17 cellular contexts compared by ENCODE assay signal in genomic region chr17:40501499-40501911, GRCh38. TPM values are rescaled to one million over a fixed set of nuclear protein-coding genes. Genes with fewer than 3 reads are reported as not detected.
A peak's percentile ranks its signal among the peaks of the same experiment; 100 is the strongest.
DNase-seq lines count a peak whose midpoint lies in the region; ATAC-seq, FAIRE-seq and TF ChIP-seq lines count a peak whose summit lies in the region.
"Had no signal": no experiment of that assay in that cellular context is flagged by ENCODE, and none has a peak within 500 bp of the region (broad histone marks: within the 10 kb centered on the region; RNA-seq: fewer than 3 reads in every experiment).

Gene TNS4, minus strand, starts transcription at chr17:40501623. Its CDS starts 5,198 bp downstream, at chr17:40496425.

- TF ChIP-seq CTCF in K562 (IDR thresholded peaks at IDR 0.05 in 2 of 3, conservative IDR thresholded peaks at IDR 0.05 in 1 of 3; ENCODE audit: insufficient read depth in 2 of 3, low read depth in 1 of 3, low read length in 3 of 3) (no peak), lower lobe of right lung (IDR thresholded peaks at IDR 0.05) (no peak), type B pancreatic cell (conservative IDR thresholded peaks at IDR 0.05) (no peak), gastroesophageal sphincter (IDR thresholded peaks at IDR 0.05) (no peak), natural killer cell (IDR thresholded peaks at IDR 0.05) (no peak)

- DNase-seq in activated CD4-positive, alpha-beta T cell treated with anti-CD3 and anti-CD28 coated beads, Interleukin-2, amount 10 ng/mL, durations not matched to agents 24 days and 14 days: peak; percentile 53
- no peak for DNase-seq in activated CD4-positive, alpha-beta T cell treated with anti-CD3 and anti-CD28 coated beads, Interleukin-2, amount 50 U/mL, for 1 hour
- DNase-seq in K562 (ENCODE audit: extremely low read depth in 1 of 4, low spot score in 3 of 4) (peak in 2 of 4 experiments; percentile 42 to 47), lower lobe of right lung (no peak), type B pancreatic cell (ENCODE audit: extremely low spot score, unreplicated experiment) (no peak), natural killer cell (no peak), posterior cingulate gyrus (no peak)
- DNase-seq: ACHN; activated CD8-positive, alpha-beta memory T cell treated with anti-CD3 and anti-CD28 coated beads for 24 hours; activated naive CD4-positive, alpha-beta T cell treated with anti-CD3 and anti-CD28 coated beads, Interleukin-2, amount 50 U/mL, for 16 hours; DMS 273 treated with DMSO at 0.1 percent for 48 hours had no signal

- no peak for ATAC-seq in K562
- ATAC-seq in lower lobe of right lung: peak; percentile 11 to 52
- ATAC-seq in gastroesophageal sphincter: no peak
- no peak for ATAC-seq in natural killer cell
- ATAC-seq: right lobe of liver had no signal

- H3K27ac ChIP-seq in K562 (ENCODE audit: extremely low read depth, low read depth, low read length): no peak within 1 kb of the TSS
- H3K27ac ChIP-seq in lower lobe of right lung: no peak within 1 kb of the TSS
- H3K27ac ChIP-seq in gastroesophageal sphincter: peak within 1 kb of the TSS in 1 of 4 donors; percentile 83

- POLR2A ChIA-PET in K562 (lab: Yijun Ruan, JAX): interaction anchor here (0.6 to 1.6 kb wide), 4 partner anchors 10 to 29 kb away, joined by 3 to 5 read pairs (median 3); no protein-coding TSS in a partner anchor

- H3K4me1 ChIP-seq in K562 (replicated peaks in 1 of 2; ENCODE audit: control insufficient read depth in 2 of 2, insufficient read depth in 2 of 2, low read length in 2 of 2): peaks cover 0 to 8% of the 10 kb centered on the region in 2 experiments; a peak in 2 of 5 replicates
- H3K4me1 ChIP-seq in lower lobe of right lung: peaks cover 29% of the 10 kb centered on the region
- peaks cover 0 to 38% (median 11%) of the 10 kb centered on the region in 3 donors for H3K4me1 ChIP-seq in gastroesophageal sphincter

- TF ChIP-seq POLR2A in K562 (conservative IDR thresholded peaks at IDR 0.05): no peak
- no peak for TF ChIP-seq POLR2A in gastroesophageal sphincter (IDR thresholded peaks at IDR 0.05)

- TF ChIP-seq RAD21 in K562 (CRISPR knock-in tag; conservative IDR thresholded peaks at IDR 0.05 in 1 of 2, IDR thresholded peaks at IDR 0.05 in 1 of 2): no peak

- no peak within 1 kb of the TSS for H3K4me3 Mint-ChIP-seq in activated CD4-positive, alpha-beta T cell treated with anti-CD3 and anti-CD28 coated beads, Interleukin-2, amount 10 ng/mL, durations not matched to agents 24 days and 14 days
- H3K4me3 Mint-ChIP-seq in type B pancreatic cell: peak within 1 kb of the TSS; percentile 17
- no peak within 1 kb of the TSS for H3K4me3 Mint-ChIP-seq in natural killer cell
- H3K4me3 Mint-ChIP-seq: T-helper 1 cell treated with Interleukin-12 subunit alpha and Interleukin-12 subunit beta and Interleukin-4 antibody, amounts not matched to agents 30 μg/mL and 1 μg/mL, for 36 hours had no signal

- in situ Hi-C loops in K562 (cut with MboI): no loop called here

- no peak within 1 kb of the TSS for H3K27ac Mint-ChIP-seq in activated CD4-positive, alpha-beta T cell treated with anti-CD3 and anti-CD28 coated beads, Interleukin-2, amount 10 ng/mL, durations not matched to agents 24 days and 14 days
- H3K27ac Mint-ChIP-seq in type B pancreatic cell (no peak within 1 kb of the TSS), natural killer cell (no peak within 1 kb of the TSS)
- H3K27ac Mint-ChIP-seq: T-helper 1 cell treated with Interleukin-12 subunit alpha and Interleukin-12 subunit beta and Interleukin-4 antibody, amounts not matched to agents 30 μg/mL and 1 μg/mL, for 36 hours had no signal

- FAIRE-seq in K562 (lab: Jason Lieb, UNC): no peak

- H4K20me1 ChIP-seq in K562 (replicated peaks; ENCODE audit: control insufficient read depth, insufficient read depth, low read length): no peaks in the 10 kb centered on the region

- TF ChIP-seq EP300 in K562 (IDR thresholded peaks at IDR 0.05; ENCODE audit: low read length) (no peak), gastroesophageal sphincter (IDR thresholded peaks at IDR 0.05) (no peak)

- H3K9me1 ChIP-seq in K562 (ENCODE audit: control insufficient read depth, insufficient read depth, low read length): peaks cover 4% of the 10 kb centered on the region

- H3K36me3 ChIP-seq in K562 (ENCODE audit: control insufficient read depth, insufficient read depth, low read length): no peaks in the 10 kb centered on the region
- H3K36me3 ChIP-seq in lower lobe of right lung: no peaks in the 10 kb centered on the region
- no peaks in the 10 kb centered on the region for H3K36me3 ChIP-seq in gastroesophageal sphincter
- H3K36me3 ChIP-seq: right lobe of liver had no signal

- no peak within 1 kb of the TSS for H3K4me2 ChIP-seq in K562 (ENCODE audit: insufficient read depth, low read length)

- no peaks in the 10 kb centered on the region for H3K27me3 Mint-ChIP-seq in activated CD4-positive, alpha-beta T cell treated with anti-CD3 and anti-CD28 coated beads, Interleukin-2, amount 10 ng/mL, durations not matched to agents 24 days and 14 days
- H3K27me3 Mint-ChIP-seq in type B pancreatic cell (peaks cover 10% of the 10 kb centered on the region), natural killer cell (ENCODE audit: low read depth in 2 of 2) (peaks cover 7 to 14% of the 10 kb centered on the region in 2 donors)

- H3K4me1 Mint-ChIP-seq in activated CD4-positive, alpha-beta T cell treated with anti-CD3 and anti-CD28 coated beads, Interleukin-2, amount 10 ng/mL, durations not matched to agents 24 days and 14 days: peaks cover 22% of the 10 kb centered on the region
- H3K4me1 Mint-ChIP-seq in type B pancreatic cell (ENCODE audit: unreplicated experiment) (peaks cover 20% of the 10 kb centered on the region), natural killer cell (peaks cover 0 to 15% of the 10 kb centered on the region in 2 donors)

- H3K9me3 ChIP-seq in K562 (replicated peaks; ENCODE audit: control insufficient read depth, insufficient read depth, low read depth, low read length): no peaks in the 10 kb centered on the region
- no peaks in the 10 kb centered on the region for H3K9me3 ChIP-seq in lower lobe of right lung
- H3K9me3 ChIP-seq in gastroesophageal sphincter: peaks cover 0 to 8% (median 0%) of the 10 kb centered on the region in 3 donors
- H3K9me3 ChIP-seq: right lobe of liver had no signal

- H3K9me3 Mint-ChIP-seq in activated CD4-positive, alpha-beta T cell treated with anti-CD3 and anti-CD28 coated beads, Interleukin-2, amount 10 ng/mL, durations not matched to agents 24 days and 14 days: no peaks in the 10 kb centered on the region
- H3K9me3 Mint-ChIP-seq in type B pancreatic cell (no peaks in the 10 kb centered on the region), natural killer cell (no peaks in the 10 kb centered on the region)
- H3K9me3 Mint-ChIP-seq: T-helper 1 cell treated with Interleukin-12 subunit alpha and Interleukin-12 subunit beta and Interleukin-4 antibody, amounts not matched to agents 30 μg/mL and 1 μg/mL, for 36 hours had no signal

- WGBS in K562 (ENCODE audit: insufficient coverage, low coverage, missing lambda C conversion rate): 28% methylated on average over 7 of the region's 7 CpGs
- no CpG with 5 or more reads among the region's 7 CpGs for WGBS in gastroesophageal sphincter (ENCODE audit: low coverage in 1 of 2), 2 donors

- CTCF ChIA-PET in K562 (lab: Yijun Ruan, JAX; ENCODE audit: low intra/inter-chr PET ratio): no interaction called here

- H3K9ac ChIP-seq in K562 (ENCODE audit: insufficient read depth in 1 of 2, low read depth in 2 of 2, low read length in 2 of 2): no peak within 1 kb of the TSS; a peak in 1 of 4 replicates

- peaks cover 4% of the 10 kb centered on the region for H3K36me3 Mint-ChIP-seq in activated CD4-positive, alpha-beta T cell treated with anti-CD3 and anti-CD28 coated beads, Interleukin-2, amount 10 ng/mL, durations not matched to agents 24 days and 14 days (ENCODE audit: low read depth)
- no peaks in the 10 kb centered on the region for H3K36me3 Mint-ChIP-seq in type B pancreatic cell
- no peaks in the 10 kb centered on the region for H3K36me3 Mint-ChIP-seq in natural killer cell

- no peaks in the 10 kb centered on the region for H3K79me2 ChIP-seq in K562 (ENCODE audit: control insufficient read depth, insufficient read depth, low read length)

- intact Hi-C loops in activated CD4-positive, alpha-beta T cell treated with anti-CD3 and anti-CD28 coated beads, Interleukin-2, amount 10 ng/mL, durations not matched to agents 24 days and 14 days (cut with micrococcal nuclease): no loop called here
- intact Hi-C loops in K562 (cut with micrococcal nuclease): no loop called here
- intact Hi-C loops in lower lobe of right lung (cut with DNase I): no loop called here
- intact Hi-C loops in natural killer cell (cut with micrococcal nuclease): no loop called here
- intact Hi-C loops in posterior cingulate gyrus (cut with DNase I): no loop called here

- no peak within 1 kb of the TSS for H2AFZ ChIP-seq in K562 (ENCODE audit: low read depth, low read length)

- H3K4me3 ChIP-seq in K562 (no peak within 1 kb of the TSS), lower lobe of right lung (no peak within 1 kb of the TSS), gastroesophageal sphincter (no peak within 1 kb of the TSS)
- H3K4me3 ChIP-seq: right lobe of liver had no signal

- no TSS peak for BruUV-seq in K562 (replicated peaks; lab: Mats Ljungman, UMichigan)

- H3K27me3 ChIP-seq in K562 (ENCODE audit: control insufficient read depth in 2 of 2, insufficient read depth in 2 of 2, low read length in 2 of 2) (no peaks in the 10 kb centered on the region; a peak in 1 of 5 replicates), lower lobe of right lung (ENCODE audit: low read depth) (no peaks in the 10 kb centered on the region), gastroesophageal sphincter (no peaks in the 10 kb centered on the region)
- H3K27me3 ChIP-seq: right lobe of liver had no signal

RNA-seq across cellular contexts. Expression of gene TNS4, which starts in this region (rescaled TPM):
- 13.1 and 16.8 TPM in 2 replicates for total RNA-seq in activated CD4-positive, alpha-beta T cell treated with anti-CD3 and anti-CD28 coated beads, Interleukin-2, amount 10 ng/mL, durations not matched to agents 24 days and 14 days
- 2.1 and 5.8 TPM in 2 replicates for total RNA-seq in K562 (2011; cell fraction: chromatin; rRNA removed; ENCODE audit: low replicate concordance)
- 1.4 and 1.7 TPM in 2 replicates for total RNA-seq in K562 (2011; cell fraction: nucleolus; rRNA removed)
- total RNA-seq in K562 (2011; cell fraction: nucleoplasm; rRNA removed): 2.7 and 2.8 TPM in 2 replicates
- total RNA-seq in K562 (2014; rRNA removed): 0.18 and 0.24 TPM in 2 replicates
- 0.06 and 0.11 TPM in 2 replicates for total RNA-seq in K562 (2014; rRNA removed; fragmentation: Illumina TruSeq; extraction: Trizol)
- not detected in 2 replicates for total RNA-seq in K562 (2015; rRNA removed; fragmentation: Illumina TruSeq; extraction: Trizol)
- total RNA-seq in K562 (2021): 0.73 and 0.78 TPM in 2 replicates
- polyA plus RNA-seq in K562 (2011; rRNA removed): 0.15 and 0.53 TPM in 2 replicates
- 0.09 and 0.89 TPM in 2 replicates for polyA plus RNA-seq in K562 (2011; cell fraction: cytosol; rRNA removed)
- polyA plus RNA-seq in K562 (2011; cell fraction: nucleus; rRNA removed): 0.38 and 4.1 TPM in 2 replicates
- polyA plus RNA-seq in K562 (2012): 0.49 and 1.4 TPM in 2 replicates
- polyA plus RNA-seq in K562 (2014; fragmentation: Illumina TruSeq; extraction: Trizol): 0.54 and 0.61 TPM in 2 replicates
- polyA plus RNA-seq in K562 (2014; fragmentation: Nextera tagmentation; extraction: Ambion mirVana): under 1 TPM; 0.04 to 0.07 TPM
- polyA plus RNA-seq in K562 (2014; rRNA removed): 0.29 and 0.40 TPM in 2 replicates
- 1.1 TPM in 1 of 2 replicates, not detected in the other for polyA minus RNA-seq in K562 (2011; rRNA and poly(A)+ RNA removed)
- 1.1 TPM in 1 of 2 replicates, not detected in the other for polyA minus RNA-seq in K562 (2011; cell fraction: cytosol; rRNA and poly(A)+ RNA removed)
- 0.22 and 2.7 TPM in 2 replicates for polyA minus RNA-seq in K562 (2011; cell fraction: nucleus; rRNA and poly(A)+ RNA removed)
- total RNA-seq in lower lobe of right lung: 0.68 TPM
- total RNA-seq in type B pancreatic cell (ENCODE audit: low replicate concordance): 1.8 and 2.3 TPM in 2 replicates
- 1 to 10 TPM in 1 of 4 donors, not detected in 3; 2.2 TPM for total RNA-seq in gastroesophageal sphincter
- total RNA-seq in natural killer cell: 1 to 10 TPM in 1 of 3 donors, under 1 TPM in 2; 0.65 to 1.8 (median 0.94) TPM
- total RNA-seq: LHCN-M2, myocyte, right lobe of liver, temporal lobe had no signal

Comparison
In these comparisons a context has a peak if more than half of its experiments do, and no peak if none do; other contexts are left out.
1. Peak in ATAC-seq in lower lobe of right lung; RNA of the gene not detected or under 1 TPM.